2 cellular contexts compared by ENCODE assay signal in genomic region chr1:1148061-1148460, GRCh38.
TF ChIP-seq lines count a peak whose summit lies in the region.

No MANE protein-coding gene starts in this region.

TF ChIP-seq in HEK293, 187 proteins besides CTCF, POLR2A, EP300 and RAD21:
- TF ChIP-seq ZNF138 (tag by site-specific recombination; IDR thresholded peaks at IDR 0.05; ENCODE audit: borderline replicate concordance) = no peak
- TF ChIP-seq SETDB1 (IDR thresholded peaks at IDR 0.05; ENCODE audit: insufficient read length, low read length) = peak; percentile 42

TF ChIP-seq in K562, 482 proteins besides CTCF, POLR2A, EP300 and RAD21:
- TF ChIP-seq ILK (tag; IDR thresholded peaks at IDR 0.05; ENCODE audit: borderline replicate concordance, low read depth) (no peak), TAF1 (IDR thresholded peaks at IDR 0.05; ENCODE audit: control insufficient read depth, extremely low read depth, insufficient read depth, low read length, severe bottlenecking) (no peak), MCM3 (IDR thresholded peaks at IDR 0.05) (peak; percentile 32; the same call in 1 of the 2 replicates), SNAPC5 (CRISPR knock-in tag; IDR thresholded peaks at IDR 0.05) (no peak), PTBP1 (IDR thresholded peaks at IDR 0.05; ENCODE audit: low read depth, low read length) (no peak)
